8 cellular contexts compared by ENCODE assay signal in genomic region chr6:53347921-53348435, GRCh38. TPM values are rescaled to one million over a fixed set of nuclear protein-coding genes. Genes with fewer than 3 reads are reported as not detected.
DNase-seq lines count a peak whose midpoint lies in the region; ATAC-seq and TF ChIP-seq lines count a peak whose summit lies in the region.

No MANE protein-coding gene starts in this region.

- peaks cover 51% of the 10 kb centered on the region for H3K4me1 Mint-ChIP-seq in stimulated activated naive CD8-positive, alpha-beta T cell treated with anti-CD3 and anti-CD28 coated beads, Interleukin-15, Interleukin-2, amounts not matched to agents 100 ng/mL and 50 ng/mL, for 24 hours (ENCODE audit: low read depth)

- H3K27ac Mint-ChIP-seq in stimulated activated naive CD8-positive, alpha-beta T cell treated with anti-CD3 and anti-CD28 coated beads, Interleukin-15, Interleukin-2, amounts not matched to agents 100 ng/mL and 50 ng/mL, for 24 hours, result peak overlapping the region; percentile 72

- H3K9me3 Mint-ChIP-seq in stimulated activated naive CD8-positive, alpha-beta T cell treated with anti-CD3 and anti-CD28 coated beads, Interleukin-15, Interleukin-2, amounts not matched to agents 100 ng/mL and 50 ng/mL, for 24 hours, result no peaks in the 10 kb centered on the region

- ATAC-seq in GM18511 (IDR thresholded peaks at IDR 0.05; ENCODE audit: unreplicated experiment), result peak; percentile 30
- ATAC-seq in HG03095 (IDR thresholded peaks at IDR 0.05; ENCODE audit: unreplicated experiment), result peak; percentile 24

- no peak for TF ChIP-seq CTCF in epithelial cell of proximal tubule (conservative IDR thresholded peaks at IDR 0.05; ENCODE audit: low read depth, low read length)

- no peaks in the 10 kb centered on the region for H3K27me3 Mint-ChIP-seq in stimulated activated naive CD8-positive, alpha-beta T cell treated with anti-CD3 and anti-CD28 coated beads, Interleukin-15, Interleukin-2, amounts not matched to agents 100 ng/mL and 50 ng/mL, for 24 hours

- DNase-seq in 8988T, result peak; percentile 29
- DNase-seq in NCI-H526 treated with DMSO at 0.1 percent for 48 hours (lab: John Stamatoyannopoulos, UW), result peak; percentile 62
- DNase-seq in activated T-cell treated with anti-CD3 and anti-CD28 coated beads for 48 hours (ENCODE audit: low read depth), result peak; percentile 42
- no peak for DNase-seq in epithelial cell of proximal tubule (ENCODE audit: low read depth)
- DNase-seq in mucosa of gallbladder (ENCODE audit: low spot score), result peak; percentile 41

- peaks cover 29% of the 10 kb centered on the region for H3K36me3 Mint-ChIP-seq in stimulated activated naive CD8-positive, alpha-beta T cell treated with anti-CD3 and anti-CD28 coated beads, Interleukin-15, Interleukin-2, amounts not matched to agents 100 ng/mL and 50 ng/mL, for 24 hours (ENCODE audit: low read depth)

- H3K4me3 ChIP-seq in epithelial cell of proximal tubule (ENCODE audit: low read depth, low read length), result peak overlapping the region; percentile 92

- H3K4me3 Mint-ChIP-seq in stimulated activated naive CD8-positive, alpha-beta T cell treated with anti-CD3 and anti-CD28 coated beads, Interleukin-15, Interleukin-2, amounts not matched to agents 100 ng/mL and 50 ng/mL, for 24 hours, result peak overlapping the region; percentile 93

RNA-seq across cellular contexts. Expression of gene ELOVL5, which starts 0.8 kb away (rescaled TPM):
- 55.9 and 101 TPM in 2 replicates for total RNA-seq in epithelial cell of proximal tubule
- 83.3 TPM for total RNA-seq in mucosa of gallbladder
